24 cellular contexts compared by ENCODE assay signal in genomic region chr9:20290287-20290686, GRCh38.
"Had no signal": no experiment of that assay in that cellular context is flagged by ENCODE, and none has a peak within 500 bp of the region (broad histone marks: within the 10 kb centered on the region; RNA-seq: fewer than 3 reads in every experiment).

No MANE protein-coding gene starts in this region.

- DNase-seq: activated CD4-positive, alpha-beta T cell treated with anti-CD3 and anti-CD28 coated beads, Interleukin-2, amount 10 ng/mL, durations not matched to agents 7 days and 5 days; activated CD4-positive, CD25-positive, alpha-beta regulatory T cell treated with anti-CD3 and anti-CD28 coated beads, Interleukin-2, amount 50 U/mL, for 72 hours; activated CD8-positive, alpha-beta memory T cell treated with anti-CD3 and anti-CD28 coated beads, Interleukin-2, amount 10 ng/mL, durations not matched to agents 7 days and 5 days; activated CD8-positive, alpha-beta T cell treated with anti-CD3 and anti-CD28 coated beads for 36 hours; activated gamma-delta T cell; activated naive CD4-positive, alpha-beta T cell treated with anti-CD3 and anti-CD28 coated beads, Interleukin-2, amount 50 U/mL, for 16 hours; activated naive CD8-positive, alpha-beta T cell treated with anti-CD3 and anti-CD28 coated beads, Interleukin-2, amount 50 U/mL, for 24 hours; activated T-cell treated with anti-CD3 and anti-CD28 coated beads for 4 hours; central memory CD4-positive, alpha-beta T cell; esophagus squamous epithelium; gastrocnemius medialis; left colon; lower lobe of right lung; natural killer cell; pancreas; stimulated activated CD4-positive, alpha-beta T cell treated with anti-CD3 and anti-CD28 coated beads, Interleukin-4, amount 100 ng/mL, for 1 hour; stimulated activated naive CD4-positive, alpha-beta T cell treated with Interleukin-2 at 50 U/mL for 16 hours; T-cell had no signal

- H3K27ac Mint-ChIP-seq: activated CD4-positive, alpha-beta T cell treated with anti-CD3 and anti-CD28 coated beads, Interleukin-2, amount 10 ng/mL, durations not matched to agents 7 days and 5 days; activated CD8-positive, alpha-beta memory T cell treated with anti-CD3 and anti-CD28 coated beads, Interleukin-2, amount 10 ng/mL, durations not matched to agents 7 days and 5 days; activated CD8-positive, alpha-beta T cell treated with anti-CD3 and anti-CD28 coated beads for 36 hours; activated naive CD8-positive, alpha-beta T cell treated with anti-CD3 and anti-CD28 coated beads, Interleukin-2, amount 50 U/mL, for 24 hours; natural killer cell; T-cell; T-helper 2 cell treated with Interferon-gamma antibody and Interleukin-4, amounts not matched to agents 5 μg/mL and 100 μg/mL, for 36 hours; type B pancreatic cell had no signal

- H3K36me3 Mint-ChIP-seq: natural killer cell, T-cell, type B pancreatic cell had no signal

- H3K27me3 Mint-ChIP-seq: activated CD4-positive, alpha-beta T cell treated with anti-CD3 and anti-CD28 coated beads, Interleukin-2, amount 10 ng/mL, durations not matched to agents 7 days and 5 days; activated CD8-positive, alpha-beta memory T cell treated with anti-CD3 and anti-CD28 coated beads, Interleukin-2, amount 10 ng/mL, durations not matched to agents 7 days and 5 days; activated CD8-positive, alpha-beta T cell treated with anti-CD3 and anti-CD28 coated beads for 36 hours; activated naive CD8-positive, alpha-beta T cell treated with anti-CD3 and anti-CD28 coated beads, Interleukin-2, amount 50 U/mL, for 24 hours; T-cell; type B pancreatic cell had no signal

- H3K27me3 ChIP-seq: esophagus squamous epithelium, gastrocnemius medialis, heart left ventricle, pancreas had no signal

- ATAC-seq: activated CD8-positive, alpha-beta memory T cell treated with anti-CD3 and anti-CD28 coated beads, Interleukin-2, amount 10 ng/mL, durations not matched to agents 7 days and 5 days; activated CD8-positive, alpha-beta T cell treated with anti-CD3 and anti-CD28 coated beads for 36 hours; activated naive CD8-positive, alpha-beta T cell treated with anti-CD3 and anti-CD28 coated beads, Interleukin-2, amount 50 U/mL, for 24 hours; gastrocnemius medialis; left colon; lower lobe of right lung; natural killer cell; pancreas; T-cell had no signal

- H3K4me3 ChIP-seq: esophagus squamous epithelium, gastrocnemius medialis, heart left ventricle, lower lobe of right lung, pancreas, smooth muscle cell, thoracic aorta had no signal

- H3K4me2 ChIP-seq: smooth muscle cell had no signal

- H3K4me1 ChIP-seq: gastrocnemius medialis, lower lobe of right lung, pancreas had no signal

- H3K27ac ChIP-seq: esophagus squamous epithelium, gastrocnemius medialis, heart left ventricle, lower lobe of right lung, pancreas, thoracic aorta, VCaP had no signal

- H3K9me3 ChIP-seq: esophagus squamous epithelium, gastrocnemius medialis, lower lobe of right lung, pancreas, thoracic aorta had no signal

- H3K36me3 ChIP-seq: esophagus squamous epithelium, gastrocnemius medialis, heart left ventricle, lower lobe of right lung, pancreas, thoracic aorta had no signal

- H3K4me3 Mint-ChIP-seq: activated CD4-positive, alpha-beta T cell treated with anti-CD3 and anti-CD28 coated beads, Interleukin-2, amount 10 ng/mL, durations not matched to agents 7 days and 5 days; activated CD8-positive, alpha-beta memory T cell treated with anti-CD3 and anti-CD28 coated beads, Interleukin-2, amount 10 ng/mL, durations not matched to agents 7 days and 5 days; activated CD8-positive, alpha-beta T cell treated with anti-CD3 and anti-CD28 coated beads for 36 hours; activated naive CD8-positive, alpha-beta T cell treated with anti-CD3 and anti-CD28 coated beads, Interleukin-2, amount 50 U/mL, for 24 hours; natural killer cell; T-cell; T-helper 2 cell treated with Interferon-gamma antibody and Interleukin-4, amounts not matched to agents 5 μg/mL and 100 μg/mL, for 36 hours; type B pancreatic cell had no signal

- H3K9me3 Mint-ChIP-seq: natural killer cell had no signal
